ENCODE assay signal across 11 cellular contexts in genomic region chr15:74196175-74196574, GRCh38. TPM values are rescaled to one million over a fixed set of nuclear protein-coding genes. Genes with fewer than 3 reads are reported as not detected.
DNase-seq lines count a peak whose midpoint lies in the region; ATAC-seq and TF ChIP-seq lines count a peak whose summit lies in the region.
"Had no signal": no experiment of that assay in that cellular context is flagged by ENCODE, and none has a peak within 500 bp of the region (broad histone marks: within the 10 kb centered on the region; RNA-seq: fewer than 3 reads in every experiment).

No MANE protein-coding gene starts in this region.

- ATAC-seq in left ventricle myocardium superior, result peak; percentile 22

- no peak for TF ChIP-seq POLR2A in erythroblast (IDR thresholded peaks at IDR 0.05; ENCODE audit: low read length)

- intact Hi-C loops in left ventricle myocardium superior (cut with micrococcal nuclease), result no loop called here

- peak; percentile 27 for DNase-seq in NCI-H2196 (lab: John Stamatoyannopoulos, UW; ENCODE audit: unreplicated experiment)
- DNase-seq in NCI-H2196 treated with DMSO at 0.1 percent for 48 hours (lab: John Stamatoyannopoulos, UW; ENCODE audit: unreplicated experiment), result no peak
- peak; percentile 83 for DNase-seq in T1000 (lab: John Stamatoyannopoulos, UW)
- DNase-seq in left ventricle myocardium superior, result peak; percentile 72
- peak; percentile 76 for DNase-seq in ureter (ENCODE audit: low spot score)
- no peak for DNase-seq in erythroblast (lab: John Stamatoyannopoulos, UW)
- no peak for DNase-seq in NCI-H774 (lab: John Stamatoyannopoulos, UW)
- no peak for DNase-seq in activated naive CD4-positive, alpha-beta T cell treated with Interleukin-2 at 50 U/mL for 16 hours
- DNase-seq: activated CD4-positive, alpha-beta T cell treated with anti-CD3 and anti-CD28 coated beads, Interleukin-2, amount 50 U/mL, for 48 hours; NCI-H524 treated with DMSO at 0.1 percent for 48 hours had no signal

RNA-seq across cellular contexts. Expression of gene STRA6, which starts 6.4 kb away (rescaled TPM):
- total RNA-seq in left ventricle myocardium superior, result not detected
- total RNA-seq in ureter, result 50.9 TPM

RNA-seq across cellular contexts. Expression of gene ISLR, which starts 22.7 kb away (rescaled TPM):
- total RNA-seq in left ventricle myocardium superior (11.1 TPM), ureter (37.4 TPM)
- total RNA-seq: dermis microvascular lymphatic vessel endothelial cell had no signal

RNA-seq across cellular contexts. Expression of gene CCDC33, which starts 40.0 kb away (rescaled TPM):
- total RNA-seq in left ventricle myocardium superior (not detected), ureter (10.2 TPM)
- total RNA-seq: dermis microvascular lymphatic vessel endothelial cell had no signal

Comparison
In these comparisons a context has a peak if more than half of its experiments do, and no peak if none do; other contexts are left out.
1. DNase-seq: peak in NCI-H2196 (single experiment), T1000 (single experiment), left ventricle myocardium superior (single experiment) and ureter (single experiment); none in NCI-H2196 treated with DMSO at 0.1 percent for 48 hours (single experiment), erythroblast (0 of 2), NCI-H774 (single experiment) and activated naive CD4-positive, alpha-beta T cell treated with Interleukin-2 at 50 U/mL for 16 hours (single experiment).
2. RNA of gene STRA6, which starts 6.4 kb away (total RNA-seq): 50.9 TPM in ureter (single experiment); not detected in left ventricle myocardium superior (single experiment); every median in the first group is over 10 times any median in the second.
3. RNA of gene CCDC33, which starts 40.0 kb away (total RNA-seq): 10.2 TPM in ureter (single experiment); not detected in left ventricle myocardium superior (single experiment); every median in the first group is over 10 times any median in the second.